20 cellular contexts compared by ENCODE assay signal in the genomic region with DNA sequence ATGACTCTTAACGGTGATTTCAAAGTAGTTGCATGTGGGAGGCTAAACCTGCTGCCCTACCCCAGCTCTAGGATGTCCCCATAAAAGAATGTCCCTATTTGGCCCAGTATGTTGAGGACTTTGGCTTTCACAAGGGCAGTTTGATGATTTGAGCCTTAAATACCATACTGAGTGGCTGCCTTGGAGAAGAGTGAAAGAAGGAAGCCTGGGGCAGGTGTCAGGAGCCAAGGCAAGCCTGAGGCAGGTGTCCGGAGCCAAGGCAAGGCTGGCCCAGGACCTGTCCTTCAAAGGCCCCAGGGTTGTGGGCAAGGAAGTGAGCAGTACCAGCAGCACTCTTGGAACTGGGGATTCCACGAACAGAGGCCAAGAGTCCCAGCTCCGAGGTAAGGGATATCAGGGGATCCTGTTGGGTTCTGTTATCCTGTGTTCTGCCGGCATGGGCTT. TPM values are rescaled to one million over a fixed set of nuclear protein-coding genes. Genes with fewer than 3 reads are reported as not detected.
A peak's percentile ranks its signal among the peaks of the same experiment; 100 is the strongest.
DNase-seq lines count a peak whose midpoint lies in the region; ATAC-seq and TF ChIP-seq lines count a peak whose summit lies in the region.
"Had no signal": no experiment of that assay in that cellular context is flagged by ENCODE, and none has a peak within 500 bp of the region (broad histone marks: within the 10 kb centered on the region; RNA-seq: fewer than 3 reads in every experiment).

No MANE protein-coding gene starts in this region.

- H3K4me3 ChIP-seq in HL-60 (replicated peaks; ENCODE audit: insufficient read depth, low read length), result no peak overlapping the region

- TF ChIP-seq CTCF in HL-60 (IDR thresholded peaks at IDR 0.05; ENCODE audit: insufficient read depth, low read length), result no peak

- peaks cover 32% of the 10 kb centered on the region for H3K4me1 Mint-ChIP-seq in activated CD4-positive, alpha-beta T cell treated with anti-CD3 and anti-CD28 coated beads, Interleukin-2, amount 10 ng/mL, durations not matched to agents 24 days and 14 days
- H3K4me1 Mint-ChIP-seq in central memory CD8-positive, alpha-beta T cell, result peaks cover 45% of the 10 kb centered on the region
- peaks cover 42 to 53% of the 10 kb centered on the region in 2 donors for H3K4me1 Mint-ChIP-seq in stimulated activated naive B cell treated with anti-CD40 and anti-IgM and Interleukin-4, amounts not matched to agents 10 μg/mL and 1 μg/mL and 100 μg/mL, for 72 hours

- H3K4me3 Mint-ChIP-seq in activated CD4-positive, alpha-beta T cell treated with anti-CD3 and anti-CD28 coated beads, Interleukin-2, amount 10 ng/mL, durations not matched to agents 24 days and 14 days, result no peak overlapping the region
- peak overlapping the region; percentile 16 for H3K4me3 Mint-ChIP-seq in central memory CD8-positive, alpha-beta T cell
- peak overlapping the region in 1 of 2 donors; percentile 45 for H3K4me3 Mint-ChIP-seq in stimulated activated naive B cell treated with anti-CD40 and anti-IgM and Interleukin-4, amounts not matched to agents 10 μg/mL and 1 μg/mL and 100 μg/mL, for 72 hours
- H3K4me3 Mint-ChIP-seq: activated naive CD4-positive, alpha-beta T cell treated with anti-CD3 and anti-CD28 coated beads for 36 hours; naive thymus-derived CD4-positive, alpha-beta T cell; T-helper 2 cell treated with Interferon-gamma antibody and Interleukin-4, amounts not matched to agents 5 μg/mL and 100 μg/mL, for 36 hours had no signal

- peaks cover 42% of the 10 kb centered on the region for H3K36me3 Mint-ChIP-seq in activated CD4-positive, alpha-beta T cell treated with anti-CD3 and anti-CD28 coated beads, Interleukin-2, amount 10 ng/mL, durations not matched to agents 24 days and 14 days (ENCODE audit: low read depth)
- H3K36me3 Mint-ChIP-seq in central memory CD8-positive, alpha-beta T cell (ENCODE audit: insufficient read depth), result peaks cover 38% of the 10 kb centered on the region
- peaks cover 35 to 64% of the 10 kb centered on the region in 2 donors for H3K36me3 Mint-ChIP-seq in stimulated activated naive B cell treated with anti-CD40 and anti-IgM and Interleukin-4, amounts not matched to agents 10 μg/mL and 1 μg/mL and 100 μg/mL, for 72 hours

- no peak for DNase-seq in activated CD4-positive, alpha-beta T cell treated with anti-CD3 and anti-CD28 coated beads, Interleukin-2, amount 10 ng/mL, durations not matched to agents 24 days and 14 days
- no peak for DNase-seq in activated CD4-positive, alpha-beta T cell treated with anti-CD3 and anti-CD28 coated beads for 48 hours
- peak in 1 of 2 experiments; percentile 10 for DNase-seq in HL-60 (ENCODE audit: low read depth in 1 of 2, low spot score in 1 of 2)
- DNase-seq in central memory CD8-positive, alpha-beta T cell (ENCODE audit: low spot score in 2 of 2), result no peak
- no peak for DNase-seq in stimulated activated naive B cell treated with anti-CD40 and anti-IgM and Interleukin-4, amounts not matched to agents 10 μg/mL and 1 μg/mL and 100 μg/mL, for 72 hours
- no peak for DNase-seq in MV-4-11 (lab: John Stamatoyannopoulos, UW)
- no peak for DNase-seq in HUDEP-2 (lab: John Stamatoyannopoulos, UW; ENCODE audit: unreplicated experiment in 76 of 76)
- no peak for DNase-seq in Right ventricle myocardium superior
- DNase-seq: ACHN; activated CD4-positive, alpha-beta T cell treated with anti-CD3 and anti-CD28 coated beads, Interleukin-2, amount 50 U/mL, for 48 hours; activated naive CD4-positive, alpha-beta T cell treated with anti-CD3 and anti-CD28 coated beads for 36 hours; central memory CD4-positive, alpha-beta T cell; DMS79 treated with DMSO at 0.1 percent for 48 hours; GOT3; head of caudate nucleus; left colon; naive thymus-derived CD4-positive, alpha-beta T cell; NCI-H2227 treated with DMSO at 0.1 percent for 48 hours had no signal

- intact Hi-C loops in activated CD4-positive, alpha-beta T cell treated with anti-CD3 and anti-CD28 coated beads, Interleukin-2, amount 10 ng/mL, durations not matched to agents 24 days and 14 days (cut with micrococcal nuclease), result no loop called here
- intact Hi-C loops in Right ventricle myocardium superior (cut with DNase I), result no loop called here

- H3K27me3 Mint-ChIP-seq in activated CD4-positive, alpha-beta T cell treated with anti-CD3 and anti-CD28 coated beads, Interleukin-2, amount 10 ng/mL, durations not matched to agents 24 days and 14 days, result peaks cover 5% of the 10 kb centered on the region
- no peaks in the 10 kb centered on the region for H3K27me3 Mint-ChIP-seq in central memory CD8-positive, alpha-beta T cell
- no peaks in the 10 kb centered on the region for H3K27me3 Mint-ChIP-seq in stimulated activated naive B cell treated with anti-CD40 and anti-IgM and Interleukin-4, amounts not matched to agents 10 μg/mL and 1 μg/mL and 100 μg/mL, for 72 hours

- no peaks in the 10 kb centered on the region for H3K27me3 ChIP-seq in HL-60 (ENCODE audit: insufficient read depth, poor library complexity, severe bottlenecking)

- no peak for ATAC-seq in central memory CD8-positive, alpha-beta T cell (replicated peaks; ENCODE audit: extremely low read depth, poor library complexity, severe bottlenecking)
- no peak for ATAC-seq in stimulated activated naive B cell treated with anti-CD40 and anti-IgM and Interleukin-4, amounts not matched to agents 10 μg/mL and 1 μg/mL and 100 μg/mL, for 72 hours (replicated peaks)
- no peak for ATAC-seq in Right ventricle myocardium superior (ENCODE audit: poor library complexity)

- peak overlapping the region; percentile 66 for H3K27ac Mint-ChIP-seq in activated CD4-positive, alpha-beta T cell treated with anti-CD3 and anti-CD28 coated beads, Interleukin-2, amount 10 ng/mL, durations not matched to agents 24 days and 14 days
- peak overlapping the region; percentile 77 for H3K27ac Mint-ChIP-seq in central memory CD8-positive, alpha-beta T cell (ENCODE audit: low read depth)
- H3K27ac Mint-ChIP-seq in stimulated activated naive B cell treated with anti-CD40 and anti-IgM and Interleukin-4, amounts not matched to agents 10 μg/mL and 1 μg/mL and 100 μg/mL, for 72 hours, result peak overlapping the region; percentile 91
- H3K27ac Mint-ChIP-seq: activated naive CD4-positive, alpha-beta T cell treated with anti-CD3 and anti-CD28 coated beads for 36 hours; T-helper 2 cell treated with Interferon-gamma antibody and Interleukin-4, amounts not matched to agents 5 μg/mL and 100 μg/mL, for 36 hours had no signal

- peak overlapping the region; percentile 71 for H3K27ac ChIP-seq in HL-60 (replicated peaks)

- no peaks in the 10 kb centered on the region for H3K9me3 Mint-ChIP-seq in activated CD4-positive, alpha-beta T cell treated with anti-CD3 and anti-CD28 coated beads, Interleukin-2, amount 10 ng/mL, durations not matched to agents 24 days and 14 days
- no peaks in the 10 kb centered on the region for H3K9me3 Mint-ChIP-seq in central memory CD8-positive, alpha-beta T cell
- H3K9me3 Mint-ChIP-seq in stimulated activated naive B cell treated with anti-CD40 and anti-IgM and Interleukin-4, amounts not matched to agents 10 μg/mL and 1 μg/mL and 100 μg/mL, for 72 hours, result no peaks in the 10 kb centered on the region
- H3K9me3 Mint-ChIP-seq: activated naive CD4-positive, alpha-beta T cell treated with anti-CD3 and anti-CD28 coated beads for 36 hours; naive thymus-derived CD4-positive, alpha-beta T cell; T-helper 2 cell treated with Interferon-gamma antibody and Interleukin-4, amounts not matched to agents 5 μg/mL and 100 μg/mL, for 36 hours had no signal

RNA-seq across cellular contexts. Expression of a gene that starts 18.6 kb away (rescaled TPM):
- total RNA-seq in activated CD4-positive, alpha-beta T cell treated with anti-CD3 and anti-CD28 coated beads, Interleukin-2, amount 10 ng/mL, durations not matched to agents 24 days and 14 days, result not detected in 2 replicates
- total RNA-seq in Right ventricle myocardium superior, result 6.1 TPM
- total RNA-seq: activated naive CD4-positive, alpha-beta T cell treated with anti-CD3 and anti-CD28 coated beads for 36 hours; temporal lobe had no signal

RNA-seq across cellular contexts. Expression of a gene that starts 27.2 kb away (rescaled TPM):
- total RNA-seq in activated CD4-positive, alpha-beta T cell treated with anti-CD3 and anti-CD28 coated beads, Interleukin-2, amount 10 ng/mL, durations not matched to agents 24 days and 14 days, result not detected in 2 replicates
- total RNA-seq in Right ventricle myocardium superior, result 4.0 TPM
- total RNA-seq: activated naive CD4-positive, alpha-beta T cell treated with anti-CD3 and anti-CD28 coated beads for 36 hours; naive thymus-derived CD4-positive, alpha-beta T cell had no signal

RNA-seq across cellular contexts. Expression of a gene that starts 29.5 kb away (rescaled TPM):
- not detected in 2 replicates for total RNA-seq in activated CD4-positive, alpha-beta T cell treated with anti-CD3 and anti-CD28 coated beads, Interleukin-2, amount 10 ng/mL, durations not matched to agents 24 days and 14 days
- total RNA-seq in Right ventricle myocardium superior, result 34.2 TPM
- total RNA-seq: activated naive CD4-positive, alpha-beta T cell treated with anti-CD3 and anti-CD28 coated beads for 36 hours; naive thymus-derived CD4-positive, alpha-beta T cell had no signal

Comparison
In these comparisons a context has a peak if more than half of its experiments do, and no peak if none do; other contexts are left out.
1. RNA of a gene that starts 29.5 kb away (total RNA-seq): 34.2 TPM in Right ventricle myocardium superior (single experiment); not detected in activated CD4-positive, alpha-beta T cell treated with anti-CD3 and anti-CD28 coated beads, Interleukin-2, amount 10 ng/mL, durations not matched to agents 24 days and 14 days; every median in the first group is over 10 times any median in the second.
2. Peak in every context shown above with its lines, with median percentiles within 50 percentile points of each other: H3K27ac Mint-ChIP-seq.